Comparison of ENCODE assay signal across 1 cellular context in genomic region chr9:122092611-122093506, GRCh38.
TF ChIP-seq lines count a peak whose summit lies in the region.

TTLL11 (minus strand) TSS chr9:122093308; CDS start chr9:122093148, 160 bp downstream.

TF ChIP-seq in WTC11, 78 proteins besides CTCF, POLR2A, EP300 and RAD21 (continued from another document and continues in another):
- TF ChIP-seq ARID4B (CRISPR knock-in tag; IDR thresholded peaks at IDR 0.05; ENCODE audit: borderline replicate concordance) (peak; percentile 81; the same call in 1 of the 2 replicates), SOX15 (CRISPR knock-in tag; IDR thresholded peaks at IDR 0.05) (no peak), GTF2I (CRISPR knock-in tag; conservative IDR thresholded peaks at IDR 0.05) (no peak), FOXP4 (CRISPR knock-in tag; IDR thresholded peaks at IDR 0.05) (peak; percentile 70; the same call in 1 of the 2 replicates), RORB (CRISPR knock-in tag; IDR thresholded peaks at IDR 0.05) (no peak), ZMAT4 (CRISPR knock-in tag; IDR thresholded peaks at IDR 0.05) (no peak), E2F4 (CRISPR knock-in tag; IDR thresholded peaks at IDR 0.05; ENCODE audit: borderline replicate concordance, low read depth) (no peak; the same call in 1 of the 2 replicates), FOXJ3 (CRISPR knock-in tag; IDR thresholded peaks at IDR 0.05; ENCODE audit: borderline replicate concordance) (no peak), CREB1 (CRISPR knock-in tag; IDR thresholded peaks at IDR 0.05) (no peak), CBFB (CRISPR knock-in tag; IDR thresholded peaks at IDR 0.05; ENCODE audit: low read depth) (no peak), RELA (CRISPR knock-in tag; IDR thresholded peaks at IDR 0.05; ENCODE audit: borderline replicate concordance) (no peak), ZNF416 (CRISPR knock-in tag; IDR thresholded peaks at IDR 0.05) (no peak), MYBL2 (CRISPR knock-in tag; IDR thresholded peaks at IDR 0.05) (peak; percentile 61; the same call in 1 of the 2 replicates), ZNF219 (CRISPR knock-in tag; IDR thresholded peaks at IDR 0.05; ENCODE audit: borderline replicate concordance) (no peak), TEAD4 (CRISPR knock-in tag; IDR thresholded peaks at IDR 0.05) (no peak), ZBTB43 (CRISPR knock-in tag; IDR thresholded peaks at IDR 0.05) (no peak), ZNF532 (CRISPR knock-in tag; IDR thresholded peaks at IDR 0.05; ENCODE audit: borderline replicate concordance) (no peak), FOXP1 (CRISPR knock-in tag; IDR thresholded peaks at IDR 0.05; ENCODE audit: borderline replicate concordance) (peak; percentile 69; the same call in 1 of the 2 replicates), ATF1 (CRISPR knock-in tag; IDR thresholded peaks at IDR 0.05) (no peak), ZNF121 (CRISPR knock-in tag; IDR thresholded peaks at IDR 0.05) (no peak), PRDM15 (CRISPR knock-in tag; IDR thresholded peaks at IDR 0.05) (no peak), ZNF512 (CRISPR knock-in tag; IDR thresholded peaks at IDR 0.05; ENCODE audit: borderline replicate concordance) (no peak), ZNF396 (CRISPR knock-in tag; IDR thresholded peaks at IDR 0.05; ENCODE audit: borderline replicate concordance) (no peak), MXD4 (CRISPR knock-in tag; IDR thresholded peaks at IDR 0.05; ENCODE audit: borderline replicate concordance) (no peak), MLX (CRISPR knock-in tag; IDR thresholded peaks at IDR 0.05) (no peak), SMAD3 (CRISPR knock-in tag; IDR thresholded peaks at IDR 0.05; ENCODE audit: borderline replicate concordance) (no peak), SMAD4 (CRISPR knock-in tag; IDR thresholded peaks at IDR 0.05) (no peak), IRF2 (CRISPR knock-in tag; IDR thresholded peaks at IDR 0.05; ENCODE audit: borderline replicate concordance, low read depth) (no peak), ETV6 (CRISPR knock-in tag; IDR thresholded peaks at IDR 0.05) (peak; percentile 96), NR1H2 (CRISPR knock-in tag; IDR thresholded peaks at IDR 0.05) (no peak), GRHL2 (CRISPR knock-in tag; IDR thresholded peaks at IDR 0.05; ENCODE audit: insufficient replicate concordance, severe bottlenecking) (no peak), JUN (CRISPR knock-in tag; IDR thresholded peaks at IDR 0.05) (no peak), ATF2 (CRISPR knock-in tag; IDR thresholded peaks at IDR 0.05; ENCODE audit: borderline replicate concordance, low read depth) (no peak), FOXK1 (CRISPR knock-in tag; IDR thresholded peaks at IDR 0.05) (peak; percentile 95), OVOL2 (CRISPR knock-in tag; IDR thresholded peaks at IDR 0.05; ENCODE audit: borderline replicate concordance) (no peak)
